8 cellular contexts compared by ENCODE assay signal in the genomic region with DNA sequence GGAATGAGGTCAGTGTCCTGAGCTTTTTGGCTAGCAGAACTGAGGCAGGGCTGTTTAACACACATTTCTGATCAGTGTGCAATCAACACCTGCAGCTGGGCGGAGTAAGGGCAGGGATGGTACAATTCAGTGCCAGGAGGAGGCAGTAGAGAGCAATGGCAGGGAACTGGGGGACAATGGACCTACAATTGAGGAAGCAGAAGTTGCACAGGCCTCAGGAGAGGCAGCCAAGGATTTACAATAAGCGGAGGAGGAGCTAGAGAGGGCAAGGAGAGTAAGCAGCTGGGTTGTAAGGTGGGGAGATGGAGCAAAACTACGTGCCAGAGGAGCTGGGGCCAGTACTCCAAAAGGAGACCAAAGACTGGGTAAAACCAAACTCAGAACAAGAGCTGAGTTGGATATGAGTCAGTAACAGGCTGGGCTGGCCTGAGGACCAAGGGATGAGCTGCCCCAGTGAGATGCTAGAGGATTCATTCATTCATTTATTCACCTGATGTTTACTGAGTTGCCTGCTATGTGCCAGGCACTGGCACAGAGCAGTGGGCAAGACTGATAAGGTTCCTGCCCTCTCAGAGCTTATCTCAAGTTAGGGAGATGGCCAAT. TPM values are rescaled to one million over a fixed set of nuclear protein-coding genes. Genes with fewer than 3 reads are reported as not detected.
DNase-seq lines count a peak whose midpoint lies in the region; ATAC-seq and TF ChIP-seq lines count a peak whose summit lies in the region.

No MANE protein-coding gene starts in this region.

- H3K4me3 ChIP-seq in HCT116 (replicated peaks in 1 of 2; ENCODE audit: low read depth in 1 of 2, low read length in 2 of 2) (no peak overlapping the region), Peyer's patch (no peak overlapping the region)

- POLR2A ChIA-PET in HCT116 (lab: Charles Lee) = interaction anchor here (0.7 kb wide), 1 partner anchor 106 kb away, joined by 4 read pairs; no protein-coding TSS in a partner anchor

- TF ChIP-seq RAD21 in HCT116 (IDR thresholded peaks at IDR 0.05; ENCODE audit: low read depth) = peak; percentile 52

- no peak overlapping the region for H3K27ac Mint-ChIP-seq in Calu3 (ENCODE audit: unreplicated experiment)
- no peak overlapping the region for H3K27ac Mint-ChIP-seq in activated naive CD8-positive, alpha-beta T cell treated with anti-CD3 and anti-CD28 coated beads for 36 hours

- BruUV-seq in Calu3 (replicated peaks; lab: Mats Ljungman, UMichigan) (no TSS peak), HCT116 (replicated peaks; lab: Mats Ljungman, UMichigan) (no TSS peak)

- H3K36me3 Mint-ChIP-seq in Calu3 (ENCODE audit: insufficient read depth, unreplicated experiment) = peaks cover 5% of the 10 kb centered on the region
- no peaks in the 10 kb centered on the region for H3K36me3 Mint-ChIP-seq in activated naive CD8-positive, alpha-beta T cell treated with anti-CD3 and anti-CD28 coated beads for 36 hours

- CTCF ChIA-PET in Calu3 (lab: Charles Lee) (interaction anchor here (0.7 to 2.4 kb wide), 3 partner anchors 17 to 106 kb away, joined by 3 to 12 read pairs (median 3); no protein-coding TSS in a partner anchor), HCT116 (lab: Charles Lee) (interaction anchor here (0.6 to 3.2 kb wide), 11 partner anchors 9 to 105 kb away, joined by 3 to 21 read pairs (median 5); a partner anchor contains a TSS)

- H3K27ac ChIP-seq in HCT116 (ENCODE audit: low read depth, low read length) (no peak overlapping the region), Peyer's patch (peak overlapping the region in 3 of 4 donors; percentile 23 to 51 (median 31))

- TF ChIP-seq POLR2A in HCT116 (IDR thresholded peaks at IDR 0.05; ENCODE audit: borderline replicate concordance, extremely low read depth, insufficient read depth, insufficient read length) (no peak), Peyer's patch (IDR thresholded peaks at IDR 0.05) (no peak)

- no peaks in the 10 kb centered on the region for H3K79me2 ChIP-seq in HCT116 (ENCODE audit: insufficient read depth, low read length)

- peak; percentile 80 for ATAC-seq in HCT116
- ATAC-seq in GM18873 (IDR thresholded peaks at IDR 0.05; ENCODE audit: low FRiP score, unreplicated experiment) = no peak
- no peak for ATAC-seq in GM19397 (IDR thresholded peaks at IDR 0.05; ENCODE audit: unreplicated experiment)

- no peak overlapping the region for H3K9ac ChIP-seq in HCT116 (ENCODE audit: low read length)

- DNase-seq in Calu3 = peak; percentile 45
- DNase-seq in HCT116 (ENCODE audit: low read depth, low spot score) = no peak
- DNase-seq in Peyer's patch = peak; percentile 64 to 86 (median 73)
- peak; percentile 54 for DNase-seq in activated naive CD8-positive, alpha-beta T cell treated with anti-CD3 and anti-CD28 coated beads for 36 hours
- DNase-seq in hippocampal formation (lab: John Stamatoyannopoulos, UW) = peak; percentile 15 to 29
- peak; percentile 43 for DNase-seq in stimulated activated CD4-positive, alpha-beta T cell treated with anti-CD3 and anti-CD28 coated beads, Interleukin-4, amount 100 ng/mL, for 1 hour

- H4K20me1 ChIP-seq in HCT116 (ENCODE audit: insufficient read depth) = no peaks in the 10 kb centered on the region

- H2AFZ ChIP-seq in HCT116 (ENCODE audit: low read depth, low read length, poor library complexity, severe bottlenecking) = no peak overlapping the region

- H3K4me3 Mint-ChIP-seq in Calu3 (ENCODE audit: low read depth, unreplicated experiment) = no peak overlapping the region
- H3K4me3 Mint-ChIP-seq in activated naive CD8-positive, alpha-beta T cell treated with anti-CD3 and anti-CD28 coated beads for 36 hours = no peak overlapping the region

- H3K4me2 ChIP-seq in HCT116 (ENCODE audit: low read length) = no peak overlapping the region

- H3K4me1 ChIP-seq in HCT116 (ENCODE audit: control insufficient read depth in 1 of 2, insufficient read depth in 2 of 2, low read length in 2 of 2) = peaks cover 6 to 15% of the 10 kb centered on the region in 2 experiments; a peak in 2 of 4 replicates
- peaks cover 0 to 21% (median 5%) of the 10 kb centered on the region in 4 donors for H3K4me1 ChIP-seq in Peyer's patch

- H3K9me3 ChIP-seq in HCT116 (ENCODE audit: control insufficient read depth in 1 of 2, insufficient read depth in 1 of 2, low read depth in 1 of 2, low read length in 2 of 2) (no peaks in the 10 kb centered on the region), Peyer's patch (no peaks in the 10 kb centered on the region)

- H3K27me3 ChIP-seq in HCT116 (ENCODE audit: insufficient read depth, low read length) = no peaks in the 10 kb centered on the region
- H3K27me3 ChIP-seq in Peyer's patch = no peaks in the 10 kb centered on the region

- H3K9me3 Mint-ChIP-seq in Calu3 (ENCODE audit: low read depth, unreplicated experiment) = no peaks in the 10 kb centered on the region
- no peaks in the 10 kb centered on the region for H3K9me3 Mint-ChIP-seq in activated naive CD8-positive, alpha-beta T cell treated with anti-CD3 and anti-CD28 coated beads for 36 hours

- RAD21 ChIA-PET in HCT116 (lab: Charles Lee; ENCODE audit: low non-redundant PET in 1 of 2, low total read pairs in 2 of 2, uncharacterized antibody in 2 of 2, unreplicated experiment in 2 of 2) = interaction anchor here (2.0 to 2.3 kb wide), 2 partner anchors 106 kb away, joined by 5 to 11 read pairs; no protein-coding TSS in a partner anchor

- H3K36me3 ChIP-seq in HCT116 (ENCODE audit: control insufficient read depth in 1 of 2, insufficient read depth in 2 of 2, low read length in 2 of 2) (no peaks in the 10 kb centered on the region; a peak in 1 of 4 replicates), Peyer's patch (peaks cover 0 to 28% (median 0%) of the 10 kb centered on the region in 3 donors)

- H3K9me2 ChIP-seq in HCT116 (ENCODE audit: insufficient read depth) = no peaks in the 10 kb centered on the region

- no peaks in the 10 kb centered on the region for H3K27me3 Mint-ChIP-seq in Calu3 (ENCODE audit: unreplicated experiment)
- no peaks in the 10 kb centered on the region for H3K27me3 Mint-ChIP-seq in activated naive CD8-positive, alpha-beta T cell treated with anti-CD3 and anti-CD28 coated beads for 36 hours

- no peaks in the 10 kb centered on the region for H3K4me1 Mint-ChIP-seq in Calu3 (ENCODE audit: low read depth, unreplicated experiment)
- H3K4me1 Mint-ChIP-seq in activated naive CD8-positive, alpha-beta T cell treated with anti-CD3 and anti-CD28 coated beads for 36 hours = peaks cover 5% of the 10 kb centered on the region

- peak; percentile 20 for TF ChIP-seq CTCF in Calu3 (IDR thresholded peaks at IDR 0.05; ENCODE audit: unreplicated experiment)
- TF ChIP-seq CTCF in HCT116 (IDR thresholded peaks at IDR 0.05 in 2 of 3, conservative IDR thresholded peaks at IDR 0.05 in 1 of 3; ENCODE audit: borderline replicate concordance in 1 of 3, insufficient read depth in 1 of 3, low read depth in 2 of 3, low read length in 2 of 3) = peak; percentile 56 to 85 (median 76); a peak in 5 of 6 replicates
- peak; percentile 51 to 90 (median 80) for TF ChIP-seq CTCF in Peyer's patch (IDR thresholded peaks at IDR 0.05)

- intact Hi-C loops in Calu3 (cut with micrococcal nuclease; ENCODE audit: unreplicated experiment) (loop anchor here (10.0 kb wide), 1 partner anchor 54 kb away; a partner anchor contains a TSS), HCT116 (cut with micrococcal nuclease) (no loop called here)

TF ChIP-seq in HCT116, 20 proteins besides CTCF, POLR2A, EP300 and RAD21:
- no peak for TF ChIP-seq TCF7L2 (IDR thresholded peaks at IDR 0.05; ENCODE audit: borderline replicate concordance, extremely low read depth, insufficient read depth, insufficient read length)
- TF ChIP-seq SP1 (IDR thresholded peaks at IDR 0.05; ENCODE audit: low read depth) = no peak
- TF ChIP-seq YY1 (IDR thresholded peaks at IDR 0.05; ENCODE audit: extremely low read depth, insufficient replicate concordance, low read depth, low read length) = no peak
- TF ChIP-seq SIN3A (IDR thresholded peaks at IDR 0.05; ENCODE audit: low read depth) = no peak

RNA-seq across cellular contexts. Expression of a gene that starts 10.4 kb away (rescaled TPM):
- total RNA-seq in Calu3 (2022) (76.7 and 97.9 TPM in 2 replicates), HCT116 (2021; ENCODE audit: unreplicated experiment) (114 TPM), Peyer's patch (100 to 1,000 TPM in 2 of 4 donors, 10 to 100 TPM in 2; 58.6 to 137 (median 107) TPM)
- 126 and 140 TPM in 2 replicates for polyA plus RNA-seq in HCT116 (2012)
- total RNA-seq in activated naive CD8-positive, alpha-beta T cell treated with anti-CD3 and anti-CD28 coated beads for 36 hours = 10 to 100 TPM; 48.6 to 51.8 TPM

RNA-seq across cellular contexts. Expression of a gene that starts 14.3 kb away (rescaled TPM):
- 23.1 and 27.8 TPM in 2 replicates for total RNA-seq in Calu3 (2022)
- 36.2 TPM for total RNA-seq in HCT116 (2021; ENCODE audit: unreplicated experiment)
- polyA plus RNA-seq in HCT116 (2012) = 40.8 and 47.2 TPM in 2 replicates
- total RNA-seq in Peyer's patch = 10 to 100 TPM; 24.8 to 74.3 (median 64.6) TPM
- 10 to 100 TPM; 29.2 to 30.3 TPM for total RNA-seq in activated naive CD8-positive, alpha-beta T cell treated with anti-CD3 and anti-CD28 coated beads for 36 hours

RNA-seq across cellular contexts. Expression of a gene that starts 20.0 kb away (rescaled TPM):
- total RNA-seq in Calu3 (2022) = 52.0 and 66.5 TPM in 2 replicates
- total RNA-seq in HCT116 (2021; ENCODE audit: unreplicated experiment) = 78.0 TPM
- polyA plus RNA-seq in HCT116 (2012) = 64.3 and 66.1 TPM in 2 replicates
- 100 to 1,000 TPM in 2 of 4 donors, 10 to 100 TPM in 2; 47.0 to 117 (median 105) TPM for total RNA-seq in Peyer's patch
- total RNA-seq in activated naive CD8-positive, alpha-beta T cell treated with anti-CD3 and anti-CD28 coated beads for 36 hours = 10 to 100 TPM; 76.8 to 79.5 TPM

RNA-seq across cellular contexts. Expression of a gene that starts 32.7 kb away (rescaled TPM):
- total RNA-seq in Calu3 (2022) (30.6 and 33.0 TPM in 2 replicates), HCT116 (2021; ENCODE audit: unreplicated experiment) (57.2 TPM), Peyer's patch (10 to 100 TPM; 19.4 to 47.0 (median 30.1) TPM)
- 30.0 and 36.7 TPM in 2 replicates for polyA plus RNA-seq in HCT116 (2012)
- 10 to 100 TPM; 89.1 to 92.3 TPM for total RNA-seq in activated naive CD8-positive, alpha-beta T cell treated with anti-CD3 and anti-CD28 coated beads for 36 hours

RNA-seq across cellular contexts. Expression of a gene that starts 57.2 kb away (rescaled TPM):
- total RNA-seq in Calu3 (2022) = 17.2 and 22.9 TPM in 2 replicates
- 20.7 TPM for total RNA-seq in HCT116 (2021; ENCODE audit: unreplicated experiment)
- 15.6 and 21.2 TPM in 2 replicates for polyA plus RNA-seq in HCT116 (2012)
- 100 to 1,000 TPM in 2 of 4 donors, 10 to 100 TPM in 2; 47.9 to 182 (median 107) TPM for total RNA-seq in Peyer's patch
- 1 to 10 TPM; 4.7 to 5.1 TPM for total RNA-seq in activated naive CD8-positive, alpha-beta T cell treated with anti-CD3 and anti-CD28 coated beads for 36 hours

Comparison
In these comparisons a context has a peak if more than half of its experiments do, and no peak if none do; other contexts are left out.
1. CTCF ChIP-seq: peak in every context shown above with its lines; median percentile 80 in Peyer's patch; 76 in HCT116; 20 in Calu3.